In the genomic region with DNA sequence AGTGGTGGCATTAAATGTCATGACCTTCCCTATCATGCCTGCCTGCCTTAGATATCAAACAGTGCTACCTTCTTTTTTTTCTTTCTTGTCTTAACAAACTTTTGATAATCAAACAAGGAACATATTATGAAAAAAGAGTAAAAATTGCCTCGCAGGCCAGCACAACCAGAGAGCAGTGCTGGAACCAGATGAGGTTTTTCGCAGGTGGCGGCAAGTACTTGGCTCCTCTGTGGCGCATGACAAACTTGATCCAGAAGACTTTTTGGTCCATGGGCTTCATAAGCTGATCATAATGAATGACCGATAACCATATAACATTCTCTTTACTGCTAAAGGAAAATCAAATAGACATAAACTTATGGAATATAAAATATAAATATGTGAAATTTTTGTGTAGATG, we compare ENCODE assay signal across 8 cellular contexts.
"Had no signal": no experiment of that assay in that cellular context is flagged by ENCODE, and none has a peak within 500 bp of the region (broad histone marks: within the 10 kb centered on the region; RNA-seq: fewer than 3 reads in every experiment).

No MANE protein-coding gene starts in this region.

- H3K27ac ChIP-seq: HL-60 had no signal

- H3K4me3 ChIP-seq: GM23338, K562 had no signal

- ATAC-seq: GM23338, K562 had no signal

- FAIRE-seq: H1, H54, K562 had no signal

- DNase-seq: H9, HCEC 1CT, IMR-90 had no signal
